ENCODE assay signal across 5 cellular contexts in genomic region chr4:9224596-9224995, GRCh38. TPM values are rescaled to one million over a fixed set of nuclear protein-coding genes. Genes with fewer than 3 reads are reported as not detected.
"Had no signal": no experiment of that assay in that cellular context is flagged by ENCODE, and none has a peak within 500 bp of the region (broad histone marks: within the 10 kb centered on the region; RNA-seq: fewer than 3 reads in every experiment).

Gene USP17L13 (plus strand): TSS chr4:9224896. CDS start chr4:9224896, 0 bp downstream.

RNA-seq across cellular contexts. Expression of gene USP17L13, which starts in this region (rescaled TPM):
- total RNA-seq: HT-29, HT1080, IMR-90, K562 had no signal
- polyA plus RNA-seq: IgD-negative memory B cell, IMR-90, K562 had no signal
